ENCODE assay signal across 1 cellular context in the genomic region with DNA sequence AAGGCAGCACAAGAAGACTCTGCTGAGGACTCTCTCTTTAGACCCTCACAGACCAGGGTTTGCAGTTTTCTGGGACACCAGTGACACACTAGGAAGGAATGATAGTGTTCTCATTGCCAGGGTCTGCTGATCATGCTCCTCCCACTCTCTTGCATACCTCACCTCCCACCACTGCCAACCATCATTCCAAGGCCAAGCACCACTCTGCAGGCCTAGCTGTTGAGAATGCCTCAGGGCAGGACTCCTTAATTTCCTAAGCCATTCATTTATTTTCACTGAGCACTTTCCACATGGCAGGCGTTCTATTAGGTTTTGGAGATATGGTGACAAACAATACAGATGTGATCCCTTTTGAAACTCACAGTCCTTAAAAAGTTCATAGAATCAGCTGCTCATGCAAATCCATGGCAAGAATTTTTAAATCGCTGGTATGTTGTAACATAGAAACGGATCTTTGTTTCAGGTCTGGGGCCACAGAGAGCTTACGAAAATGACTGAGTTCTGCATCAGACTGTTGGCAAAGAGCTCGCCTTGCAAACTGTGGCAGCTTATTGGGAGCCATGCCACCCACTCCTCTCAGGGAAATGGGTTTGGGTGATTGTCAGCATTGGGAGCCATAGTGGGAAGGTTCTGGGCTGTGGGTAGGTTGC.
TF ChIP-seq lines count a peak whose summit lies in the region.

No MANE protein-coding gene starts in this region.

TF ChIP-seq in SK-N-SH, 30 proteins besides CTCF, POLR2A, EP300 and RAD21 (continued from another document):
- TF ChIP-seq USF1 (IDR thresholded peaks at IDR 0.05; ENCODE audit: borderline replicate concordance, low read depth), result 0 out of 2 replicates have a peak, but pooled peaks have one; percentile 12
- TF ChIP-seq, protein P1, sequence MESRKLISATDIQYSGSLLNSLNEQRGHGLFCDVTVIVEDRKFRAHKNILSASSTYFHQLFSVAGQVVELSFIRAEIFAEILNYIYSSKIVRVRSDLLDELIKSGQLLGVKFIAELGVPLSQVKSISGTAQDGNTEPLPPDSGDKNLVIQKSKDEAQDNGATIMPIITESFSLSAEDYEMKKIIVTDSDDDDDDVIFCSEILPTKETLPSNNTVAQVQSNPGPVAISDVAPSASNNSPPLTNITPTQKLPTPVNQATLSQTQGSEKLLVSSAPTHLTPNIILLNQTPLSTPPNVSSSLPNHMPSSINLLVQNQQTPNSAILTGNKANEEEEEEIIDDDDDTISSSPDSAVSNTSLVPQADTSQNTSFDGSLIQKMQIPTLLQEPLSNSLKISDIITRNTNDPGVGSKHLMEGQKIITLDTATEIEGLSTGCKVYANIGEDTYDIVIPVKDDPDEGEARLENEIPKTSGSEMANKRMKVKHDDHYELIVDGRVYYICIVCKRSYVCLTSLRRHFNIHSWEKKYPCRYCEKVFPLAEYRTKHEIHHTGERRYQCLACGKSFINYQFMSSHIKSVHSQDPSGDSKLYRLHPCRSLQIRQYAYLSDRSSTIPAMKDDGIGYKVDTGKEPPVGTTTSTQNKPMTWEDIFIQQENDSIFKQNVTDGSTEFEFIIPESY (IDR thresholded peaks at IDR 0.05; ENCODE audit: borderline replicate concordance, low read depth), result no peak
- peak; percentile 63 for TF ChIP-seq FOSL2 (IDR thresholded peaks at IDR 0.05; ENCODE audit: borderline replicate concordance, low read depth)
- TF ChIP-seq IRF3 (IDR thresholded peaks at IDR 0.05; ENCODE audit: low read depth, low read length), result no peak
- TF ChIP-seq TEAD4 (IDR thresholded peaks at IDR 0.05; ENCODE audit: borderline replicate concordance, insufficient read depth), result peak; percentile 62; the same call in 1 of the 2 replicates
- no peak for TF ChIP-seq YY1 (IDR thresholded peaks at IDR 0.05; ENCODE audit: low read depth)
- peak; percentile 53; the same call in 1 of the 2 replicates for TF ChIP-seq TCF12 (IDR thresholded peaks at IDR 0.05)
- peak; percentile 55 for TF ChIP-seq NFIC (IDR thresholded peaks at IDR 0.05; ENCODE audit: borderline replicate concordance)
- TF ChIP-seq, protein P2, sequence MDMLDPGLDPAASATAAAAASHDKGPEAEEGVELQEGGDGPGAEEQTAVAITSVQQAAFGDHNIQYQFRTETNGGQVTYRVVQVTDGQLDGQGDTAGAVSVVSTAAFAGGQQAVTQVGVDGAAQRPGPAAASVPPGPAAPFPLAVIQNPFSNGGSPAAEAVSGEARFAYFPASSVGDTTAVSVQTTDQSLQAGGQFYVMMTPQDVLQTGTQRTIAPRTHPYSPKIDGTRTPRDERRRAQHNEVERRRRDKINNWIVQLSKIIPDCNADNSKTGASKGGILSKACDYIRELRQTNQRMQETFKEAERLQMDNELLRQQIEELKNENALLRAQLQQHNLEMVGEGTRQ (IDR thresholded peaks at IDR 0.05; ENCODE audit: borderline replicate concordance, low read depth, low read length), result no peak
- TF ChIP-seq TAF1 (IDR thresholded peaks at IDR 0.05; ENCODE audit: borderline replicate concordance, low read depth, low read length), result no peak
- TF ChIP-seq SMC3 (IDR thresholded peaks at IDR 0.05; ENCODE audit: low read depth, low read length), result no peak
- TF ChIP-seq RFX5 (IDR thresholded peaks at IDR 0.05; ENCODE audit: low read length), result no peak
- TF ChIP-seq, protein P3, sequence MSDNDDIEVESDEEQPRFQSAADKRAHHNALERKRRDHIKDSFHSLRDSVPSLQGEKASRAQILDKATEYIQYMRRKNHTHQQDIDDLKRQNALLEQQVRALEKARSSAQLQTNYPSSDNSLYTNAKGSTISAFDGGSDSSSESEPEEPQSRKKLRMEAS (IDR thresholded peaks at IDR 0.05; ENCODE audit: low read depth), result peak; percentile 67; the same call in 1 of the 2 replicates
- no peak for TF ChIP-seq FOXJ3 (CRISPR knock-in tag; IDR thresholded peaks at IDR 0.05)
- no peak for TF ChIP-seq RCOR1 (IDR thresholded peaks at IDR 0.05; ENCODE audit: low read length)
- peak; percentile 11; the same call in 1 of the 2 replicates for TF ChIP-seq POLR2AphosphoS5 (IDR thresholded peaks at IDR 0.05; ENCODE audit: low read depth, low read length)
- no peak for TF ChIP-seq EZH2phosphoT487 (IDR thresholded peaks at IDR 0.05; ENCODE audit: borderline replicate concordance, low read depth)
- no peak for TF ChIP-seq GATA2 (CRISPR knock-in tag; IDR thresholded peaks at IDR 0.05)
TF ChIP-seq in SK-N-SH: peak in this region for 9.
